In the genomic region with DNA sequence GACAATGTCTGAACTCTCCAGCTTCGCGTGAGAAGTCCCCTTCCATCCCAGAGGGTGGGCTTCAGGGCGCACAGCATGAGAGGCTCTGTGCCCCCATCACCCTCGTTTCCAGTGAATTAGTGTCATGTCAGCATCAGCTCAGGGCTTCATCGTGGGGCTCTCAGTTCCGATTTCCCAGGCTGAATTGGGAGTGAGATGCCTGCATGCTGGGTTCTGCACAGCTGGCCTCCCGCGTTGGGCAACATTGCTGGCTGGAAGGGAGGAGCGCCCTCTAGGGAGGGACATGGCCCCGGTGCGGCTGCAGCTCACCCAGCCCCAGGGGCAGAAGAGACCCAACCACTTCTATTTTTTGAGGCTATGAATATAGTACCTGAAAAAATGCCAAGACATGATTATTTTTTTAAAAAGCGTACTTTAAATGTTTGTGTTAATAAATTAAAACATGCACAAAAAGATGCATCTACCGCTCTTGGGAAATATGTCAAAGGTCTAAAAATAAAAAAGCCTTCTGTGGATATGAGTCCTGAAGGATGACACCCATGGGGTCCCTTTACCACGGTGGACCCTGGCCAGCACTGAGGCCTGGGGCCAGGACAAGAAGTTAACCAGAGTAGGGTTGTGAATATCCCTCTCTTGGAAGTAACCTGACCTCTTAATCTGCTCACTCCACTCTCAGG, we compare ENCODE assay signal across 8 cellular contexts. TPM values are rescaled to one million over a fixed set of nuclear protein-coding genes. Genes with fewer than 3 reads are reported as not detected.
DNase-seq lines count a peak whose midpoint lies in the region; ATAC-seq and TF ChIP-seq lines count a peak whose summit lies in the region.

No MANE protein-coding gene starts in this region.

- intact Hi-C loops in activated CD4-positive, alpha-beta T cell treated with anti-CD3 and anti-CD28 coated beads, Interleukin-2, amount 10 ng/mL, durations not matched to agents 24 days and 14 days (cut with micrococcal nuclease), result no loop called here
- intact Hi-C loops in vagina (cut with DNase I), result no loop called here

- peak; percentile 44 for DNase-seq in ACHN
- peak; percentile 3 for DNase-seq in NCI-H1105 treated with DMSO at 0.1 percent for 48 hours (lab: John Stamatoyannopoulos, UW)
- peak; percentile 92 for DNase-seq in activated CD4-positive, alpha-beta T cell treated with anti-CD3 and anti-CD28 coated beads, Interleukin-2, amount 10 ng/mL, durations not matched to agents 24 days and 14 days
- DNase-seq in dermis microvascular lymphatic vessel endothelial cell (ENCODE audit: low read depth in 2 of 2), result peak; percentile 4 to 56
- DNase-seq in lung (ENCODE audit: low spot score), result peak; percentile 56
- peak; percentile 51 for DNase-seq in stimulated activated CD8-positive, alpha-beta memory T cell treated with anti-CD3 and anti-CD28 coated beads, Interleukin-4, amount 100 ng/mL, for 24 hours (ENCODE audit: low read depth)
- no peak for DNase-seq in vagina (ENCODE audit: extremely low spot score in 2 of 2)

- H3K27ac Mint-ChIP-seq in activated CD4-positive, alpha-beta T cell treated with anti-CD3 and anti-CD28 coated beads, Interleukin-2, amount 10 ng/mL, durations not matched to agents 24 days and 14 days, result peak overlapping the region; percentile 74

- H3K36me3 Mint-ChIP-seq in activated CD4-positive, alpha-beta T cell treated with anti-CD3 and anti-CD28 coated beads, Interleukin-2, amount 10 ng/mL, durations not matched to agents 24 days and 14 days (ENCODE audit: low read depth), result peaks cover 19% of the 10 kb centered on the region

- H3K9me3 Mint-ChIP-seq in activated CD4-positive, alpha-beta T cell treated with anti-CD3 and anti-CD28 coated beads, Interleukin-2, amount 10 ng/mL, durations not matched to agents 24 days and 14 days, result no peaks in the 10 kb centered on the region

- 27 to 30% methylated on average over 14 of the region's 14 CpGs for WGBS in lung, 2 donors

- TF ChIP-seq CTCF in lung (IDR thresholded peaks at IDR 0.05; ENCODE audit: control extremely low read depth, extremely low read depth) (peak; percentile 23), vagina (IDR thresholded peaks at IDR 0.05) (peak in 1 of 3 experiments; percentile 31)

- H3K4me3 ChIP-seq in lung (no peak overlapping the region), vagina (no peak overlapping the region)

- H3K4me1 ChIP-seq in lung (ENCODE audit: control insufficient read depth in 2 of 2, insufficient read depth in 2 of 2, low read length in 2 of 2) (peaks cover 0 to 1% of the 10 kb centered on the region in 2 donors), vagina (no peaks in the 10 kb centered on the region)

- in situ Hi-C loops in ACHN (cut with HindIII; ENCODE audit: low pct_ligation_motif_present, low pct_unique_long_range_greater_than_20kb, low sequenced_read_pairs), result no loop called here

- H3K9me3 ChIP-seq in lung (ENCODE audit: control insufficient read depth in 2 of 2, insufficient read depth in 1 of 2, low read length in 1 of 2) (peaks cover 0 to 6% of the 10 kb centered on the region in 2 donors), vagina (no peaks in the 10 kb centered on the region)

- H3K4me3 Mint-ChIP-seq in activated CD4-positive, alpha-beta T cell treated with anti-CD3 and anti-CD28 coated beads, Interleukin-2, amount 10 ng/mL, durations not matched to agents 24 days and 14 days, result no peak overlapping the region

- peaks cover 2% of the 10 kb centered on the region for H3K27me3 Mint-ChIP-seq in activated CD4-positive, alpha-beta T cell treated with anti-CD3 and anti-CD28 coated beads, Interleukin-2, amount 10 ng/mL, durations not matched to agents 24 days and 14 days

- ATAC-seq in GM18511 (IDR thresholded peaks at IDR 0.05; ENCODE audit: unreplicated experiment) (peak; percentile 73), lung (ENCODE audit: insufficient read depth, low FRiP score) (peak; percentile 74)

- no peak overlapping the region for H3K27ac ChIP-seq in lung (ENCODE audit: low read depth in 1 of 2, low read length in 1 of 2)
- H3K27ac ChIP-seq in vagina, result no peak overlapping the region

- peaks cover 28% of the 10 kb centered on the region for H3K4me1 Mint-ChIP-seq in activated CD4-positive, alpha-beta T cell treated with anti-CD3 and anti-CD28 coated beads, Interleukin-2, amount 10 ng/mL, durations not matched to agents 24 days and 14 days

- H3K36me3 ChIP-seq in lung (ENCODE audit: control insufficient read depth in 2 of 2, insufficient read depth in 2 of 2, low read length in 2 of 2), result peaks cover 0 to 6% of the 10 kb centered on the region in 2 donors
- no peaks in the 10 kb centered on the region for H3K36me3 ChIP-seq in vagina

- H3K27me3 ChIP-seq in lung (ENCODE audit: control insufficient read depth, insufficient read depth) (no peaks in the 10 kb centered on the region), vagina (no peaks in the 10 kb centered on the region)

- no peak for TF ChIP-seq POLR2A in vagina (IDR thresholded peaks at IDR 0.05)

RNA-seq across cellular contexts. Expression of gene ITGAD, which starts 10.5 kb away (rescaled TPM):
- not detected in 2 replicates for total RNA-seq in activated CD4-positive, alpha-beta T cell treated with anti-CD3 and anti-CD28 coated beads, Interleukin-2, amount 10 ng/mL, durations not matched to agents 24 days and 14 days
- total RNA-seq in dermis microvascular lymphatic vessel endothelial cell (not detected in 2 replicates), lung (1 to 10 TPM in 1 of 2 donors, under 1 TPM in 1; 0.43 to 1.5 TPM), vagina (not detected)
- under 1 TPM; 0.19 to 0.24 TPM for polyA plus RNA-seq in lung

RNA-seq across cellular contexts. Expression of gene ITGAX, which starts 27.6 kb away (rescaled TPM):
- 44.3 and 45.9 TPM in 2 replicates for total RNA-seq in activated CD4-positive, alpha-beta T cell treated with anti-CD3 and anti-CD28 coated beads, Interleukin-2, amount 10 ng/mL, durations not matched to agents 24 days and 14 days
- total RNA-seq in dermis microvascular lymphatic vessel endothelial cell (0.63 and 0.64 TPM in 2 replicates), lung (100 to 1,000 TPM in 1 of 2 donors, 10 to 100 TPM in 1; 38.1 to 134 TPM), vagina (4.4 TPM)
- polyA plus RNA-seq in lung, result 100 to 1,000 TPM in 1 of 2 donors, 10 to 100 TPM in 1; 93.1 to 148 TPM

RNA-seq across cellular contexts. Expression of gene COX6A2, which starts 45.5 kb away (rescaled TPM):
- not detected in 2 replicates for total RNA-seq in activated CD4-positive, alpha-beta T cell treated with anti-CD3 and anti-CD28 coated beads, Interleukin-2, amount 10 ng/mL, durations not matched to agents 24 days and 14 days
- total RNA-seq in dermis microvascular lymphatic vessel endothelial cell (not detected in 2 replicates), lung (not detected), vagina (not detected)
- not detected for polyA plus RNA-seq in lung

RNA-seq across cellular contexts. Expression of gene ZNF843, which starts 60.0 kb away (rescaled TPM):
- 0.09 and 0.16 TPM in 2 replicates for total RNA-seq in activated CD4-positive, alpha-beta T cell treated with anti-CD3 and anti-CD28 coated beads, Interleukin-2, amount 10 ng/mL, durations not matched to agents 24 days and 14 days
- total RNA-seq in dermis microvascular lymphatic vessel endothelial cell, result under 0.01 and 0.13 TPM in 2 replicates
- total RNA-seq in lung, result 1 to 10 TPM; 1.2 to 1.4 TPM
- under 1 TPM; 0.25 to 0.30 TPM for polyA plus RNA-seq in lung
- 2.7 TPM for total RNA-seq in vagina

Comparison
In these comparisons a context has a peak if more than half of its experiments do, and no peak if none do; other contexts are left out.
1. DNase-seq: peak in ACHN (single experiment), NCI-H1105 treated with DMSO at 0.1 percent for 48 hours (single experiment), activated CD4-positive, alpha-beta T cell treated with anti-CD3 and anti-CD28 coated beads, Interleukin-2, amount 10 ng/mL, durations not matched to agents 24 days and 14 days (single experiment), dermis microvascular lymphatic vessel endothelial cell (2 of 2), lung (single experiment) and stimulated activated CD8-positive, alpha-beta memory T cell treated with anti-CD3 and anti-CD28 coated beads, Interleukin-4, amount 100 ng/mL, for 24 hours (single experiment); none in vagina (0 of 2).